24 cellular contexts compared by ENCODE assay signal in genomic region chr20:10338781-10339180, GRCh38.
"Had no signal": no experiment of that assay in that cellular context is flagged by ENCODE, and none has a peak within 500 bp of the region (broad histone marks: within the 10 kb centered on the region; RNA-seq: fewer than 3 reads in every experiment).

No MANE protein-coding gene starts in this region.

- H3K4me3 ChIP-seq: esophagus muscularis mucosa, heart left ventricle, lung, psoas muscle, right lobe of liver, stomach, thoracic aorta, transverse colon had no signal

- DNase-seq: effector memory CD4-positive, alpha-beta T cell; heart left ventricle; hippocampal formation; left colon; left ventricle myocardium superior; mesendoderm; naive B cell; occipital lobe; psoas muscle; retina; right lobe of liver; stimulated activated CD4-positive, alpha-beta T cell treated with anti-CD3 and anti-CD28 coated beads, Interleukin-2, amount 100 ng/mL, for 24 hours; stimulated activated CD4-positive, alpha-beta T cell treated with anti-CD3 and anti-CD28 coated beads, Interleukin-4, amount 100 ng/mL, for 4 hours; stimulated activated naive B cell treated with anti-CD40 and anti-IgM and Interleukin-4, amounts not matched to agents 10 μg/mL and 1 μg/mL and 100 μg/mL, for 72 hours; stomach; substantia nigra; transverse colon had no signal

- FAIRE-seq: endometrium, frontal cortex had no signal

- H3K4me1 ChIP-seq: esophagus muscularis mucosa, heart left ventricle, psoas muscle, right lobe of liver, stomach, transverse colon had no signal

- H3K27ac ChIP-seq: epithelial cell of prostate, esophagus muscularis mucosa, heart left ventricle, parathyroid adenoma, psoas muscle, right lobe of liver, stomach, thoracic aorta, transverse colon had no signal

- H3K9me3 ChIP-seq: esophagus muscularis mucosa, psoas muscle, right lobe of liver, stomach, thoracic aorta, transverse colon had no signal

- ATAC-seq: heart left ventricle; left colon; left ventricle myocardium superior; psoas muscle; right lobe of liver; stimulated activated naive B cell treated with anti-CD40 and anti-IgM and Interleukin-4, amounts not matched to agents 10 μg/mL and 1 μg/mL and 100 μg/mL, for 72 hours had no signal
